1 cellular context compared by ENCODE assay signal in the genomic region with DNA sequence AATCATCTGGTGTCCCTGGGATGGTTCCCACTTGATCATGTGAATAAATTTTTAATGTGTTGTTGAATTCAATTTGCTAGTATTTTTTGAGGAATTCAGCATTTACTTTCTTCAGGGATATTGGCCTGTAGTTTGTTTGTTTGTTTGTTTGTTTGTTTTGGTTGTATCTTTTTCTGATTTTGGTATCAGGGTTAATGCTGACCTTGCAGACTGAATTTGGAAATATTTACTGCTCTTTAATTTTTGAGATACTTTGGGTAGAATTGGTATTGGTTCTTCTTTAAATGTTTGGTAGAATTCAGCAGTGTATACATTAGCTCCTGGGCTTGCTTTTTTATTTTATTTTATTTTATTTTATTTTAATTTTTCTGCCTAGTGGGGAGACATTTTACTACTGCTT.
TF ChIP-seq lines count a peak whose summit lies in the region.

No MANE protein-coding gene starts in this region.

TF ChIP-seq in HepG2, 621 proteins besides CTCF, POLR2A, EP300 and RAD21 (continued from another document):
- TF ChIP-seq, protein P1, sequence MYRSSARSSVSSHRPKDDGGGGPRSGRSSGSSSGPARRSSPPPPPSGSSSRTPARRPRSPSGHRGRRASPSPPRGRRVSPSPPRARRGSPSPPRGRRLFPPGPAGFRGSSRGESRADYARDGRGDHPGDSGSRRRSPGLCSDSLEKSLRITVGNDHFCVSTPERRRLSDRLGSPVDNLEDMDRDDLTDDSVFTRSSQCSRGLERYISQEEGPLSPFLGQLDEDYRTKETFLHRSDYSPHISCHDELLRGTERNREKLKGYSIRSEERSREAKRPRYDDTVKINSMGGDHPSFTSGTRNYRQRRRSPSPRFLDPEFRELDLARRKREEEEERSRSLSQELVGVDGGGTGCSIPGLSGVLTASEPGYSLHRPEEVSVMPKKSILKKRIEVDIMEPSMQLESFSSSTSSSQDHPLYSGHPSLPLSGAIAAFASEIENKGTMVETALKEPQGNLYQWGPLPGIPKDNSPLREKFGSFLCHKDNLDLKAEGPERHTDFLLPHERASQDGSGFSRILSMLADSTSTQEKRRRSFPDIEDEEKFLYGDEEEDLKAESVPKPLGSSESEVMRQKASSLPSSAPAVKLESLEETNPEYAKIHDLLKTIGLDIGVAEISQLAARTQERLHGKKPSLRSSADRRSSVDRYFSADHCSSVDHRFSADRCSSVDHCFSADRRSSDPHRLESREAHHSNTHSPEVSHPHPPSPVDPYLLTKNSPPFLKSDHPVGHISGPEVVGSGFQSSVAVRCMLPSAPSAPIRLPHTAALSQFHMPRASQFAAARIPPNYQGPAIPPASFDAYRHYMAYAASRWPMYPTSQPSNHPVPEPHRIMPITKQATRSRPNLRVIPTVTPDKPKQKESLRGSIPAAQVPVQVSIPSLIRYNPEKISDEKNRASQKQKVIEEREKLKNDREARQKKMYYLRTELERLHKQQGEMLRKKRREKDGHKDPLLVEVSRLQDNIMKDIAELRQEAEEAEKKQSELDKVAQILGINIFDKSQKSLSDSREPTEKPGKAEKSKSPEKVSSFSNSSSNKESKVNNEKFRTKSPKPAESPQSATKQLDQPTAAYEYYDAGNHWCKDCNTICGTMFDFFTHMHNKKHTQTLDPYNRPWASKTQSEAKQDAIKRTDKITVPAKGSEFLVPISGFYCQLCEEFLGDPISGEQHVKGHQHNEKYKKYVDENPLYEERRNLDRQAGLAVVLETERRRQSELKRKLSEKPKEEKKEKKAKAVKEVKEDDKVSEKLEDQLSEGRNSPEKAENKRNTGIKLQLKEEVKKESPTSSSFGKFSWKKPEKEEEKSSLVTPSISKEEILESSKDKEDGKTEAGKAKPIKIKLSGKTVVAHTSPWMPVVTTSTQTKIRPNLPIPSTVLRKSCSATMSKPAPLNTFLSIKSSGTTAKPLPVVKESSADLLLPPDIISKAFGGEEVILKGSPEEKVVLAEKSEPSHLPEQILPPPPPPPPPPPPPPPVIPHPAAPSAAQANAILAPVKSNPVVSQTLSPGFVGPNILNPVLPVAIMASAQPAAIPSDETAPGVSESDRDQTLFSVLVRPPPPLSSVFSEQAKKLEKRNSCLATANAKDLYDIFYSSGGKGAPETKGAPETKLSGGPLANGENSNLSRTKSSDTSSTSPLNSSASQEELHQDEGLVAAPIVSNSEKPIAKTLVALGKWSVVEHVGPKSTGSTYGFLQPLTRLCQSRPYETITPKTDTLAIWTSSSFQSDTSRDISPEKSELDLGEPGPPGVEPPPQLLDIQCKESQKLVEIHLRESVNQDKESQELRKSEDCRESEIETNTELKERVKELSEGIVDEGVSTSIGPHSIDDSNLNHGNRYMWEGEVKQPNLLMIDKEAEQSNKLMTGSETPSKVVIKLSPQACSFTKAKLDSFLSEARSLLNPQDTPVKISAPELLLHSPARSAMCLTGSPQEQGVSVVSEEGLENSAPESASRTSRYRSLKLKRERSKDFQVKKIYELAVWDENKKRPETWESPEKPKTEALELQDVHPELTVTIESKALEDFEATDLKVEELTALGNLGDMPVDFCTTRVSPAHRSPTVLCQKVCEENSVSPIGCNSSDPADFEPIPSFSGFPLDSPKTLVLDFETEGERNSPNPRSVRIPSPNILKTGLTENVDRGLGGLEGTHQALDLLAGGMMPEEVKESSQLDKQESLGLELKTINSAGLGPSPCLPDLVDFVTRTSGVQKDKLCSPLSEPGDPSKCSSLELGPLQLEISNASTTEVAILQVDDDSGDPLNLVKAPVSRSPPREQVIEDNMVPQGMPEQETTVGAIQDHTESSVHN (CRISPR knock-in tag; IDR thresholded peaks at IDR 0.05): no peak
- TF ChIP-seq SRY (CRISPR knock-in tag; IDR thresholded peaks at IDR 0.05): no peak
- TF ChIP-seq SMARCC2 (IDR thresholded peaks at IDR 0.05): no peak
- TF ChIP-seq, protein P2, sequence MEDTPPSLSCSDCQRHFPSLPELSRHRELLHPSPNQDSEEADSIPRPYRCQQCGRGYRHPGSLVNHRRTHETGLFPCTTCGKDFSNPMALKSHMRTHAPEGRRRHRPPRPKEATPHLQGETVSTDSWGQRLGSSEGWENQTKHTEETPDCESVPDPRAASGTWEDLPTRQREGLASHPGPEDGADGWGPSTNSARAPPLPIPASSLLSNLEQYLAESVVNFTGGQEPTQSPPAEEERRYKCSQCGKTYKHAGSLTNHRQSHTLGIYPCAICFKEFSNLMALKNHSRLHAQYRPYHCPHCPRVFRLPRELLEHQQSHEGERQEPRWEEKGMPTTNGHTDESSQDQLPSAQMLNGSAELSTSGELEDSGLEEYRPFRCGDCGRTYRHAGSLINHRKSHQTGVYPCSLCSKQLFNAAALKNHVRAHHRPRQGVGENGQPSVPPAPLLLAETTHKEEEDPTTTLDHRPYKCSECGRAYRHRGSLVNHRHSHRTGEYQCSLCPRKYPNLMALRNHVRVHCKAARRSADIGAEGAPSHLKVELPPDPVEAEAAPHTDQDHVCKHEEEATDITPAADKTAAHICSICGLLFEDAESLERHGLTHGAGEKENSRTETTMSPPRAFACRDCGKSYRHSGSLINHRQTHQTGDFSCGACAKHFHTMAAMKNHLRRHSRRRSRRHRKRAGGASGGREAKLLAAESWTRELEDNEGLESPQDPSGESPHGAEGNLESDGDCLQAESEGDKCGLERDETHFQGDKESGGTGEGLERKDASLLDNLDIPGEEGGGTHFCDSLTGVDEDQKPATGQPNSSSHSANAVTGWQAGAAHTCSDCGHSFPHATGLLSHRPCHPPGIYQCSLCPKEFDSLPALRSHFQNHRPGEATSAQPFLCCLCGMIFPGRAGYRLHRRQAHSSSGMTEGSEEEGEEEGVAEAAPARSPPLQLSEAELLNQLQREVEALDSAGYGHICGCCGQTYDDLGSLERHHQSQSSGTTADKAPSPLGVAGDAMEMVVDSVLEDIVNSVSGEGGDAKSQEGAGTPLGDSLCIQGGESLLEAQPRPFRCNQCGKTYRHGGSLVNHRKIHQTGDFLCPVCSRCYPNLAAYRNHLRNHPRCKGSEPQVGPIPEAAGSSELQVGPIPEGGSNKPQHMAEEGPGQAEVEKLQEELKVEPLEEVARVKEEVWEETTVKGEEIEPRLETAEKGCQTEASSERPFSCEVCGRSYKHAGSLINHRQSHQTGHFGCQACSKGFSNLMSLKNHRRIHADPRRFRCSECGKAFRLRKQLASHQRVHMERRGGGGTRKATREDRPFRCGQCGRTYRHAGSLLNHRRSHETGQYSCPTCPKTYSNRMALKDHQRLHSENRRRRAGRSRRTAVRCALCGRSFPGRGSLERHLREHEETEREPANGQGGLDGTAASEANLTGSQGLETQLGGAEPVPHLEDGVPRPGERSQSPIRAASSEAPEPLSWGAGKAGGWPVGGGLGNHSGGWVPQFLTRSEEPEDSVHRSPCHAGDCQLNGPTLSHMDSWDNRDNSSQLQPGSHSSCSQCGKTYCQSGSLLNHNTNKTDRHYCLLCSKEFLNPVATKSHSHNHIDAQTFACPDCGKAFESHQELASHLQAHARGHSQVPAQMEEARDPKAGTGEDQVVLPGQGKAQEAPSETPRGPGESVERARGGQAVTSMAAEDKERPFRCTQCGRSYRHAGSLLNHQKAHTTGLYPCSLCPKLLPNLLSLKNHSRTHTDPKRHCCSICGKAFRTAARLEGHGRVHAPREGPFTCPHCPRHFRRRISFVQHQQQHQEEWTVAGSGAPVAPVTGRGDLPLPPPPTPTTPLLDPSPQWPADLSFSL (CRISPR knock-in tag; IDR thresholded peaks at IDR 0.05): no peak
